In genomic region chr1:25615563-25616079, GRCh38 we compare ENCODE assay signal across 8 cellular contexts. TPM values are rescaled to one million over a fixed set of nuclear protein-coding genes. Genes with fewer than 3 reads are reported as not detected.
A peak's percentile ranks its signal among the peaks of the same experiment; 100 is the strongest.
DNase-seq lines count a peak whose midpoint lies in the region; ATAC-seq and TF ChIP-seq lines count a peak whose summit lies in the region.

No MANE protein-coding gene starts in this region.

- H3K9me3 ChIP-seq in WERI-Rb-1 (ENCODE audit: severe bottlenecking) (no peaks in the 10 kb centered on the region), right atrium auricular region (no peaks in the 10 kb centered on the region), smooth muscle cell (replicated peaks; ENCODE audit: low read depth) (no peaks in the 10 kb centered on the region)

- no peaks in the 10 kb centered on the region for H3K27me3 ChIP-seq in WERI-Rb-1 (ENCODE audit: insufficient read depth, low read depth, severe bottlenecking)
- no peaks in the 10 kb centered on the region for H3K27me3 ChIP-seq in right atrium auricular region
- H3K27me3 ChIP-seq in smooth muscle cell (ENCODE audit: low read depth): peaks cover 40% of the 10 kb centered on the region

- H3K27ac ChIP-seq in WERI-Rb-1 (peak overlapping the region; percentile 62; the same call in 1 of the 2 replicates), right atrium auricular region (peak overlapping the region; percentile 80 to 81), smooth muscle cell (ENCODE audit: low read depth) (no peak overlapping the region)

- no peaks in the 10 kb centered on the region for H4K20me1 ChIP-seq in smooth muscle cell (ENCODE audit: low read depth)

- TF ChIP-seq CTCF in WERI-Rb-1 (IDR thresholded peaks at IDR 0.05; ENCODE audit: low read depth, low read length): no peak
- no peak for TF ChIP-seq CTCF in right atrium auricular region (IDR thresholded peaks at IDR 0.05)
- TF ChIP-seq CTCF in smooth muscle cell (IDR thresholded peaks at IDR 0.05; ENCODE audit: borderline replicate concordance, insufficient read depth, poor library complexity, severe bottlenecking): no peak

- peak; percentile 71 for DNase-seq in activated CD8-positive, alpha-beta memory T cell treated with anti-CD3 and anti-CD28 coated beads for 24 hours
- no peak for DNase-seq in activated CD8-positive, alpha-beta memory T cell treated with anti-CD3 and anti-CD28 coated beads, Interleukin-2, amount 50 U/mL, for 48 hours
- DNase-seq in WERI-Rb-1: no peak
- DNase-seq in right atrium auricular region (ENCODE audit: low spot score): no peak
- no peak for DNase-seq in smooth muscle cell (lab: John Stamatoyannopoulos, UW; ENCODE audit: unreplicated experiment)
- DNase-seq in posterior vena cava (ENCODE audit: low spot score): no peak
- DNase-seq in COLO829 (ENCODE audit: low spot score): no peak

- peak overlapping the region; percentile 31 for H2AFZ ChIP-seq in smooth muscle cell (ENCODE audit: low read depth)

- peaks cover 11% of the 10 kb centered on the region for H3F3A ChIP-seq in smooth muscle cell (ENCODE audit: low read depth)

- no peak for ATAC-seq in HG02678 (IDR thresholded peaks at IDR 0.05; ENCODE audit: unreplicated experiment)

- 21% methylated on average over 12 of the region's 12 CpGs for WGBS in smooth muscle cell (ENCODE audit: low lambda C conversion rate)

- H3K4me3 ChIP-seq in WERI-Rb-1 (ENCODE audit: low read depth, low read length) (peak overlapping the region; percentile 67), right atrium auricular region (peak overlapping the region; percentile 57 to 93), smooth muscle cell (peak overlapping the region; percentile 56)

- H3K79me2 ChIP-seq in smooth muscle cell (ENCODE audit: low read depth): no peaks in the 10 kb centered on the region

- H3K4me2 ChIP-seq in smooth muscle cell: peak overlapping the region; percentile 86

- intact Hi-C loops in posterior vena cava (cut with DNase I): loop anchor here (2.0 to 5.0 kb wide), 3 partner anchors 77 to 181 kb away; no protein-coding TSS in a partner anchor

- no peak overlapping the region for H3K9ac ChIP-seq in smooth muscle cell (ENCODE audit: low read depth)

- no peaks in the 10 kb centered on the region for H3K36me3 ChIP-seq in WERI-Rb-1
- H3K36me3 ChIP-seq in right atrium auricular region: no peaks in the 10 kb centered on the region
- no peaks in the 10 kb centered on the region for H3K36me3 ChIP-seq in smooth muscle cell (ENCODE audit: low read depth)

- H3K4me1 ChIP-seq in right atrium auricular region: peaks cover 0 to 39% of the 10 kb centered on the region in 2 donors
- peaks cover 14% of the 10 kb centered on the region for H3K4me1 ChIP-seq in smooth muscle cell (ENCODE audit: low read depth)

RNA-seq across cellular contexts. Expression of gene MAN1C1, which starts 1.0 kb away (rescaled TPM):
- 10 to 100 TPM in 1 of 2 donors, 1 to 10 TPM in 1; 9.4 to 13.6 TPM for total RNA-seq in right atrium auricular region
- total RNA-seq in smooth muscle cell: 5.0 and 10.5 TPM in 2 replicates
- 4.2 and 4.4 TPM in 2 replicates for polyA plus RNA-seq in smooth muscle cell
- total RNA-seq in posterior vena cava: 10 to 100 TPM; 15.0 to 29.4 TPM
